ENCODE assay signal across 13 cellular contexts in the genomic region with DNA sequence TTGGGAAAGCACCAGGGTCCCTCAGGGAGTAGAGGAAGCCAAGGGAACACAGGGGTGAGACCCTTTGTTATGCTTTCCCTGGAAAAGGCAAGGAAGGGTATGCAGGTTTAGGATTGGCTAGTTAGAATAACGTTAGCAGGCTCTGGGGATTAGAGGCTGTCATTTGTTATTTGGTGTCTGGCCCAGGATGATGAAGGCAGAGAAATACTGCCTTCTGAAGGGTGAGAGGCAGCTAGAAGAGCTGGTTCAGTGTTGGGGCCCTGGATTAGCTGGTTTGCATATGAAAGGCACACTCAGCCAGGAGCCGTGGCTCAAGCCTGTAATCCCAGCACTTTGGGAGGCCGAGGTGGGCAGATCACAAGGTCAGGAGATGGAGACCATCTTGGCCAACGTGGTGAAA. TPM values are rescaled to one million over a fixed set of nuclear protein-coding genes. Genes with fewer than 3 reads are reported as not detected.
DNase-seq lines count a peak whose midpoint lies in the region; ATAC-seq and TF ChIP-seq lines count a peak whose summit lies in the region.
"Had no signal": no experiment of that assay in that cellular context is flagged by ENCODE, and none has a peak within 500 bp of the region (broad histone marks: within the 10 kb centered on the region; RNA-seq: fewer than 3 reads in every experiment).

No MANE protein-coding gene starts in this region.

- H3K9ac ChIP-seq in BLaER1: 0 out of 2 replicates have a peak overlapping the region, but pooled peaks have one; percentile 66

- no peak overlapping the region for H3K4me3 ChIP-seq in BLaER1
- H3K4me3 ChIP-seq in OCI-LY7 (ENCODE audit: low read depth, low read length, poor library complexity, severe bottlenecking): no peak overlapping the region
- H3K4me3 ChIP-seq in A673 (ENCODE audit: low read depth, low read length, poor library complexity, severe bottlenecking): no peak overlapping the region
- H3K4me3 ChIP-seq: vagina had no signal

- H3K4me1 ChIP-seq in BLaER1 (peaks cover 94% of the 10 kb centered on the region), OCI-LY7 (ENCODE audit: insufficient read depth, low read length, poor library complexity, severe bottlenecking) (peaks cover 87% of the 10 kb centered on the region), A673 (ENCODE audit: insufficient read depth, low read length, poor library complexity, severe bottlenecking) (no peaks in the 10 kb centered on the region)

- POLR2A ChIA-PET in OCI-LY7 (lab: Charles Lee): no interaction called here
- POLR2A ChIA-PET in A673 (lab: Charles Lee; ENCODE audit: low non-redundant PET): interaction anchor here (0.7 kb wide), 1 partner anchor 309 kb away, joined by 8 read pairs; no protein-coding TSS in a partner anchor

- DNase-seq in OCI-LY7 (ENCODE audit: low spot score) (no peak), islet precursor cell (peak; percentile 35), A673 (ENCODE audit: low spot score) (no peak)
- DNase-seq: foreskin fibroblast; left cardiac atrium; NCI-H1436; occipital lobe; stimulated activated CD4-positive, alpha-beta T cell treated with anti-CD3 and anti-CD28 coated beads, Interleukin-12 subunit alpha, Interleukin-12 subunit beta, amount 100 ng/mL, for 4 hours had no signal

- no peak for TF ChIP-seq CTCF in OCI-LY7 (conservative IDR thresholded peaks at IDR 0.05; ENCODE audit: low read length)
- no peak for TF ChIP-seq CTCF in A673 (conservative IDR thresholded peaks at IDR 0.05; ENCODE audit: low read depth, low read length)

- ATAC-seq in GM19035 (IDR thresholded peaks at IDR 0.05; ENCODE audit: unreplicated experiment): no peak
- ATAC-seq in GM18858 (IDR thresholded peaks at IDR 0.05; ENCODE audit: unreplicated experiment): no peak
- ATAC-seq: left cardiac atrium, Right ventricle myocardium inferior had no signal

- intact Hi-C loops in OCI-LY7 (cut with micrococcal nuclease; ENCODE audit: unreplicated experiment) (no loop called here), A673 (cut with micrococcal nuclease; ENCODE audit: unreplicated experiment) (no loop called here)

- BruUV-seq in OCI-LY7 (replicated peaks; lab: Mats Ljungman, UMichigan): no TSS peak
- no TSS peak for BruUV-seq in A673 (replicated peaks; lab: Mats Ljungman, UMichigan)

- peak overlapping the region; percentile 94 for H3K4me2 ChIP-seq in BLaER1
- H3K4me2 ChIP-seq in OCI-LY7 (ENCODE audit: low read length): peak overlapping the region; percentile 77; the same call in 1 of the 2 replicates

- H3K36me3 ChIP-seq in BLaER1 (0 out of 2 replicates have a peak, but pooled peaks cover 1% of the 10 kb centered on the region), OCI-LY7 (ENCODE audit: insufficient read depth, low read length) (peaks cover 24% of the 10 kb centered on the region), A673 (ENCODE audit: insufficient read depth, low read length, poor library complexity, severe bottlenecking) (no peaks in the 10 kb centered on the region)
- H3K36me3 ChIP-seq: vagina had no signal

- CTCF ChIA-PET in OCI-LY7 (lab: Charles Lee; ENCODE audit: unreplicated experiment) (no interaction called here), A673 (lab: Charles Lee) (no interaction called here)

- no peak overlapping the region for H2AFZ ChIP-seq in OCI-LY7 (ENCODE audit: low read length)

- H3K27ac ChIP-seq in BLaER1 (peak overlapping the region; percentile 54), OCI-LY7 (ENCODE audit: low read depth, low read length, poor library complexity, severe bottlenecking) (peak overlapping the region; percentile 93), A673 (ENCODE audit: low read depth, low read length, poor library complexity, severe bottlenecking) (no peak overlapping the region)
- H3K27ac ChIP-seq: vagina had no signal

- no peaks in the 10 kb centered on the region for H3K9me2 ChIP-seq in OCI-LY7 (ENCODE audit: insufficient read depth, low read length)

- H4K20me1 ChIP-seq in BLaER1 (peaks cover 36% of the 10 kb centered on the region), OCI-LY7 (ENCODE audit: insufficient read depth, low read length) (no peaks in the 10 kb centered on the region)

- H3K9me3 ChIP-seq in BLaER1 (no peaks in the 10 kb centered on the region), OCI-LY7 (ENCODE audit: low read length) (no peaks in the 10 kb centered on the region), A673 (ENCODE audit: low read depth, low read length, poor library complexity, severe bottlenecking) (no peaks in the 10 kb centered on the region)
- H3K9me3 ChIP-seq: vagina had no signal

- no peaks in the 10 kb centered on the region for H3K79me2 ChIP-seq in OCI-LY7 (ENCODE audit: insufficient read depth, low read depth, low read length)

- no peaks in the 10 kb centered on the region for H3K27me3 ChIP-seq in BLaER1
- no peaks in the 10 kb centered on the region for H3K27me3 ChIP-seq in A673 (replicated peaks; ENCODE audit: insufficient read depth, low read depth, low read length, poor library complexity)
- H3K27me3 ChIP-seq: vagina had no signal

RNA-seq across cellular contexts. Expression of a gene that starts 3.0 kb away (rescaled TPM):
- total RNA-seq in OCI-LY7 (2014; rRNA removed; shearing (Covaris generic)): 6.4 and 8.0 TPM in 2 replicates
- total RNA-seq in OCI-LY7 (2022) (13.5 and 16.0 TPM in 2 replicates), A673 (2021) (1.5 and 2.0 TPM in 2 replicates)

RNA-seq across cellular contexts. Expression of a gene that starts 12.4 kb away (rescaled TPM):
- total RNA-seq in OCI-LY7 (2014; rRNA removed; shearing (Covaris generic)): 90.2 and 102 TPM in 2 replicates
- 95.0 and 106 TPM in 2 replicates for total RNA-seq in OCI-LY7 (2022)
- total RNA-seq in A673 (2021): 26.5 and 31.0 TPM in 2 replicates

RNA-seq across cellular contexts. Expression of a gene that starts 58.2 kb away (rescaled TPM):
- 4.1 and 10.9 TPM in 2 replicates for total RNA-seq in OCI-LY7 (2014; rRNA removed; shearing (Covaris generic))
- 10.8 and 11.9 TPM in 2 replicates for total RNA-seq in OCI-LY7 (2022)
- 0.45 and 1.1 TPM in 2 replicates for total RNA-seq in A673 (2021)

RNA-seq across cellular contexts. Expression of a gene that starts 59.3 kb away (rescaled TPM):
- 37.9 and 44.2 TPM in 2 replicates for total RNA-seq in OCI-LY7 (2014; rRNA removed; shearing (Covaris generic))
- total RNA-seq in OCI-LY7 (2022) (54.1 and 65.6 TPM in 2 replicates), A673 (2021) (65.3 and 85.9 TPM in 2 replicates)
